Comparison of ENCODE assay signal across 9 cellular contexts in the genomic region with DNA sequence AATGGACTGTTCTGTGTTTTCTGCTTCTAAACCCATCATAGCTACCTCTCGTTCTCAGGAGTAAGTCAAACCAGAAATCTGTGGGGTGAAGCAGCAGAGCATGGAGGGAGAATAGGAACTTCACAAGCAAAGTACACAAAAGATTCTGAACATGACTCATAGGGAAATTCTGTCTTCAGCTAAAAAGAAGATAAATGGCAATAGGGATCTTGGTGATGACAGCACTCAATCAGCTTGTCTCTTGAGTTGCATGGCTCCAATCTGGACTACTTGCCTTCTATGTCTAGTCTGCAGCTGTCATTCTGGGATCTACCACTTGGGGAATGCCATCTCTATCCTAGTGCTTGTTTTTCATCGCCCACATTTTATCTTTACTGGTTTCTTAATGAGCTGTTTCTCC. TPM values are rescaled to one million over a fixed set of nuclear protein-coding genes. Genes with fewer than 3 reads are reported as not detected.
DNase-seq lines count a peak whose midpoint lies in the region; ATAC-seq and TF ChIP-seq lines count a peak whose summit lies in the region.
"Had no signal": no experiment of that assay in that cellular context is flagged by ENCODE, and none has a peak within 500 bp of the region (broad histone marks: within the 10 kb centered on the region; RNA-seq: fewer than 3 reads in every experiment).

No MANE protein-coding gene starts in this region.

- H3K27me3 ChIP-seq in BE2C (no peaks in the 10 kb centered on the region), upper lobe of left lung (no peaks in the 10 kb centered on the region)

- no peak for TF ChIP-seq EP300 in upper lobe of left lung (IDR thresholded peaks at IDR 0.05)

- H3K4me3 ChIP-seq in BE2C (ENCODE audit: low read depth, low read length) (no peak overlapping the region), cardiac fibroblast (replicated peaks in 1 of 2; ENCODE audit: low read depth in 2 of 2, low read length in 2 of 2) (no peak overlapping the region), upper lobe of left lung (no peak overlapping the region), coronary artery (no peak overlapping the region)

- peaks cover 0 to 2% of the 10 kb centered on the region in 2 donors for H3K4me1 Mint-ChIP-seq in natural killer cell treated with Interleukin-12 subunit alpha and Interleukin-12 subunit beta and Interleukin-15 and Interleukin-18, amount 100 ng/mL, for 72 hours (ENCODE audit: low read depth in 2 of 2)
- H3K4me1 Mint-ChIP-seq: central memory CD8-positive, alpha-beta T cell had no signal

- H3K9me3 Mint-ChIP-seq in natural killer cell treated with Interleukin-12 subunit alpha and Interleukin-12 subunit beta and Interleukin-15 and Interleukin-18, amount 100 ng/mL, for 72 hours, result no peaks in the 10 kb centered on the region
- H3K9me3 Mint-ChIP-seq: central memory CD8-positive, alpha-beta T cell had no signal

- H3K4me1 ChIP-seq in BE2C (no peaks in the 10 kb centered on the region), upper lobe of left lung (no peaks in the 10 kb centered on the region)

- H3K36me3 Mint-ChIP-seq in natural killer cell treated with Interleukin-12 subunit alpha and Interleukin-12 subunit beta and Interleukin-15 and Interleukin-18, amount 100 ng/mL, for 72 hours, result no peaks in the 10 kb centered on the region

- H3K27me3 Mint-ChIP-seq in natural killer cell treated with Interleukin-12 subunit alpha and Interleukin-12 subunit beta and Interleukin-15 and Interleukin-18, amount 100 ng/mL, for 72 hours, result no peaks in the 10 kb centered on the region
- H3K27me3 Mint-ChIP-seq: central memory CD8-positive, alpha-beta T cell had no signal

- DNase-seq in BE2C (no peak), cardiac fibroblast (ENCODE audit: low read depth in 2 of 2) (peak; percentile 11 to 29), upper lobe of left lung (no peak), NCI-H446 treated with DMSO at 0.1 percent for 48 hours (lab: John Stamatoyannopoulos, UW) (no peak), coronary artery (ENCODE audit: low spot score) (no peak)
- no peak for DNase-seq in natural killer cell treated with Interleukin-12 subunit alpha and Interleukin-12 subunit beta and Interleukin-15 and Interleukin-18, amount 100 ng/mL, for 72 hours (ENCODE audit: low spot score)

- H3K27ac ChIP-seq in upper lobe of left lung, result no peak overlapping the region
- no peak overlapping the region for H3K27ac ChIP-seq in coronary artery

- 70 to 83% methylated on average over 2 of the region's 2 CpGs for WGBS in upper lobe of left lung, 2 donors

- no peaks in the 10 kb centered on the region for H3K9me3 ChIP-seq in BE2C
- no peaks in the 10 kb centered on the region for H3K9me3 ChIP-seq in upper lobe of left lung

- TF ChIP-seq POLR2A in upper lobe of left lung (IDR thresholded peaks at IDR 0.05), result no peak

- TF ChIP-seq CTCF in BE2C (IDR thresholded peaks at IDR 0.05; ENCODE audit: low read depth, low read length) (peak; percentile 41; the same call in 1 of the 2 replicates), cardiac fibroblast (IDR thresholded peaks at IDR 0.05; ENCODE audit: low read depth, low read length) (peak; percentile 43), upper lobe of left lung (IDR thresholded peaks at IDR 0.05) (peak in 2 of 6 experiments; percentile 7 to 9), coronary artery (IDR thresholded peaks at IDR 0.05) (no peak)

- H3K36me3 ChIP-seq in BE2C (no peaks in the 10 kb centered on the region), upper lobe of left lung (no peaks in the 10 kb centered on the region)

- no peak overlapping the region for H3K4me3 Mint-ChIP-seq in natural killer cell treated with Interleukin-12 subunit alpha and Interleukin-12 subunit beta and Interleukin-15 and Interleukin-18, amount 100 ng/mL, for 72 hours
- H3K4me3 Mint-ChIP-seq: central memory CD8-positive, alpha-beta T cell had no signal

- ATAC-seq in GM19351 (IDR thresholded peaks at IDR 0.05; ENCODE audit: unreplicated experiment), result peak; percentile 63
- peak; percentile 57 for ATAC-seq in HG03196 (IDR thresholded peaks at IDR 0.05; ENCODE audit: unreplicated experiment)
- ATAC-seq in natural killer cell treated with Interleukin-12 subunit alpha and Interleukin-12 subunit beta and Interleukin-15 and Interleukin-18, amount 100 ng/mL, for 72 hours, result no peak
- ATAC-seq in upper lobe of left lung (ENCODE audit: low FRiP score in 2 of 2), result no peak

- H3K27ac Mint-ChIP-seq in natural killer cell treated with Interleukin-12 subunit alpha and Interleukin-12 subunit beta and Interleukin-15 and Interleukin-18, amount 100 ng/mL, for 72 hours, result no peak overlapping the region

RNA-seq across cellular contexts. Expression of a gene that starts 13.5 kb away (rescaled TPM):
- polyA plus RNA-seq in BE2C (2012; ENCODE audit: insufficient read depth, insufficient read length, low read depth), result not detected
- 1 to 10 TPM in 1 of 2 donors, under 1 TPM in 1; 0.26 to 2.3 TPM for total RNA-seq in natural killer cell treated with Interleukin-12 subunit alpha and Interleukin-12 subunit beta and Interleukin-15 and Interleukin-18, amount 100 ng/mL, for 72 hours
- total RNA-seq in upper lobe of left lung, result 10 to 100 TPM in 2 of 6 donors, 1 to 10 TPM in 4; 3.7 to 40.1 (median 6.3) TPM

Comparison
In these comparisons a context has a peak if more than half of its experiments do, and no peak if none do; other contexts are left out.
1. DNase-seq: peak in cardiac fibroblast (2 of 2); none in BE2C (single experiment), natural killer cell treated with Interleukin-12 subunit alpha and Interleukin-12 subunit beta and Interleukin-15 and Interleukin-18, amount 100 ng/mL, for 72 hours (single experiment), upper lobe of left lung (0 of 2), NCI-H446 treated with DMSO at 0.1 percent for 48 hours (single experiment) and coronary artery (single experiment).
2. ATAC-seq: peak in GM19351 (single experiment) and HG03196 (single experiment); none in natural killer cell treated with Interleukin-12 subunit alpha and Interleukin-12 subunit beta and Interleukin-15 and Interleukin-18, amount 100 ng/mL, for 72 hours (0 of 2) and upper lobe of left lung (0 of 2).